6 cellular contexts compared by ENCODE assay signal in genomic region chr22:50199836-50200332, GRCh38. TPM values are rescaled to one million over a fixed set of nuclear protein-coding genes. Genes with fewer than 3 reads are reported as not detected.
DNase-seq lines count a peak whose midpoint lies in the region; ATAC-seq and TF ChIP-seq lines count a peak whose summit lies in the region.

No MANE protein-coding gene starts in this region.

- H3K36me3 Mint-ChIP-seq in CD4-positive, alpha-beta T cell (ENCODE audit: low read depth), result peaks cover 47% of the 10 kb centered on the region

- peak overlapping the region; percentile 73; the same call in 1 of the 2 replicates for H3K9ac ChIP-seq in PC-3 (ENCODE audit: low read length)

- H3K4me1 ChIP-seq in PC-3 (ENCODE audit: insufficient read depth, low read length) (peaks cover 3% of the 10 kb centered on the region), tibial artery (peaks cover 0 to 22% (median 19%) of the 10 kb centered on the region in 4 donors)

- H3K27me3 Mint-ChIP-seq in CD4-positive, alpha-beta T cell, result no peaks in the 10 kb centered on the region

- peak overlapping the region; percentile 67; the same call in 1 of the 2 replicates for H2AFZ ChIP-seq in PC-3 (ENCODE audit: low read length)

- H3F3A ChIP-seq in PC-3 (ENCODE audit: low read length, unreplicated experiment), result no peaks in the 10 kb centered on the region

- H3K4me3 ChIP-seq in PC-3 (ENCODE audit: low read length) (peak overlapping the region; percentile 73), tibial artery (peak overlapping the region; percentile 80 to 88)

- no TSS peak for BruUV-seq in PC-3 (replicated peaks; lab: Mats Ljungman, UMichigan)

- no peak for TF ChIP-seq CTCF in CD4-positive, alpha-beta T cell (IDR thresholded peaks at IDR 0.05)
- TF ChIP-seq CTCF in PC-3 (conservative IDR thresholded peaks at IDR 0.05; ENCODE audit: low read depth, low read length), result no peak
- TF ChIP-seq CTCF in tibial artery (IDR thresholded peaks at IDR 0.05), result no peak

- no peak for DNase-seq in CD4-positive, alpha-beta T cell
- DNase-seq in PC-3 (no peak), left cardiac atrium (no peak), tibial artery (no peak), NCI-H187 (lab: John Stamatoyannopoulos, UW) (no peak)
- DNase-seq in stimulated activated CD4-positive, alpha-beta T cell treated with anti-CD3 and anti-CD28 coated beads, Interleukin-2, amount 100 ng/mL, for 48 hours, result no peak

- no peaks in the 10 kb centered on the region for H3K27me3 ChIP-seq in CD4-positive, alpha-beta T cell (ENCODE audit: control insufficient read depth, insufficient read depth, low read length)
- H3K27me3 ChIP-seq in PC-3 (ENCODE audit: low read length) (no peaks in the 10 kb centered on the region), tibial artery (no peaks in the 10 kb centered on the region)

- intact Hi-C loops in CD4-positive, alpha-beta T cell (cut with DNase I, micrococcal nuclease), result loop anchor here (1.0 to 10.0 kb wide), 3 partner anchors 9 to 365 kb away; no protein-coding TSS in a partner anchor
- intact Hi-C loops in PC-3 (cut with micrococcal nuclease) (no loop called here), left cardiac atrium (cut with DNase I) (no loop called here), tibial artery (cut with DNase I; ENCODE audit: low total_unique reads) (no loop called here)

- H3K36me3 ChIP-seq in PC-3 (ENCODE audit: low read depth, low read length) (no peaks in the 10 kb centered on the region), tibial artery (peaks cover 0 to 43% (median 20%) of the 10 kb centered on the region in 3 donors)

- H3K4me1 Mint-ChIP-seq in CD4-positive, alpha-beta T cell (ENCODE audit: low read depth), result peaks cover 21% of the 10 kb centered on the region

- no peak for ATAC-seq in CD4-positive, alpha-beta T cell (ENCODE audit: poor library complexity)
- ATAC-seq in PC-3 (peak; percentile 43), left cardiac atrium (peak; percentile 7 to 17)

- no peaks in the 10 kb centered on the region for H3K9me2 ChIP-seq in PC-3 (replicated peaks; ENCODE audit: low read length)

- peak overlapping the region; percentile 87 for H3K4me2 ChIP-seq in PC-3 (ENCODE audit: low read length)

- peak overlapping the region; percentile 84 for H3K4me3 Mint-ChIP-seq in CD4-positive, alpha-beta T cell

- peak overlapping the region; percentile 40 for H3K27ac ChIP-seq in CD4-positive, alpha-beta T cell (ENCODE audit: low read depth, low read length)
- H3K27ac ChIP-seq in PC-3 (ENCODE audit: low read length), result no peak overlapping the region
- H3K27ac ChIP-seq in tibial artery, result peak overlapping the region; percentile 76 to 89

- no peaks in the 10 kb centered on the region for H3K9me3 ChIP-seq in CD4-positive, alpha-beta T cell (ENCODE audit: control insufficient read depth, low read length)
- no peaks in the 10 kb centered on the region for H3K9me3 ChIP-seq in PC-3 (ENCODE audit: low read length)
- no peaks in the 10 kb centered on the region for H3K9me3 ChIP-seq in tibial artery

- H3K9me3 Mint-ChIP-seq in CD4-positive, alpha-beta T cell, result no peaks in the 10 kb centered on the region

- CTCF ChIA-PET in CD4-positive, alpha-beta T cell (lab: Charles Lee), result no interaction called here
- CTCF ChIA-PET in PC-3 (lab: Charles Lee), result no interaction called here

- POLR2A ChIA-PET in CD4-positive, alpha-beta T cell (lab: Charles Lee), result interaction anchor here (1.5 kb wide), 1 partner anchor 9 kb away, joined by 14 read pairs; no protein-coding TSS in a partner anchor
- POLR2A ChIA-PET in PC-3 (lab: Charles Lee; ENCODE audit: unreplicated experiment), result no interaction called here

- peak overlapping the region; percentile 85 for H3K27ac Mint-ChIP-seq in CD4-positive, alpha-beta T cell

- H3K79me2 ChIP-seq in PC-3 (ENCODE audit: low read length), result peaks cover 25% of the 10 kb centered on the region

- H4K20me1 ChIP-seq in PC-3 (ENCODE audit: low read length), result no peaks in the 10 kb centered on the region

RNA-seq across cellular contexts. Expression of gene SELENOO, which starts 0.9 kb away (rescaled TPM):
- total RNA-seq in CD4-positive, alpha-beta T cell, result 10 to 100 TPM; 26.0 to 26.1 TPM
- 32.8 and 37.4 TPM in 2 replicates for total RNA-seq in PC-3 (2014; rRNA removed)
- total RNA-seq in left cardiac atrium, result 10 to 100 TPM; 11.7 to 15.0 TPM

RNA-seq across cellular contexts. Expression of gene TRABD, which starts 14.2 kb away (rescaled TPM):
- 100 to 1,000 TPM; 184 to 193 TPM for total RNA-seq in CD4-positive, alpha-beta T cell
- total RNA-seq in PC-3 (2014; rRNA removed) (53.4 and 59.8 TPM in 2 replicates), left cardiac atrium (10 to 100 TPM; 19.6 to 26.1 TPM)

RNA-seq across cellular contexts. Expression of gene PANX2, which starts 29.4 kb away (rescaled TPM):
- under 1 TPM; 0.11 to 0.16 TPM for total RNA-seq in CD4-positive, alpha-beta T cell
- total RNA-seq in PC-3 (2014; rRNA removed), result 9.4 and 11.9 TPM in 2 replicates
- 1 to 10 TPM in 1 of 2 donors, under 1 TPM in 1; 0.89 to 1.1 TPM for total RNA-seq in left cardiac atrium

RNA-seq across cellular contexts. Expression of gene TUBGCP6, which starts 44.9 kb away (rescaled TPM):
- 100 to 1,000 TPM; 124 to 126 TPM for total RNA-seq in CD4-positive, alpha-beta T cell
- 32.1 and 39.5 TPM in 2 replicates for total RNA-seq in PC-3 (2014; rRNA removed)
- 10 to 100 TPM; 20.4 to 22.0 TPM for total RNA-seq in left cardiac atrium

RNA-seq across cellular contexts. Expression of gene HDAC10, which starts 51.2 kb away (rescaled TPM):
- total RNA-seq in CD4-positive, alpha-beta T cell, result 10 to 100 TPM; 87.3 to 88.7 TPM
- 25.8 and 34.5 TPM in 2 replicates for total RNA-seq in PC-3 (2014; rRNA removed)
- 10 to 100 TPM; 11.2 to 14.2 TPM for total RNA-seq in left cardiac atrium

Comparison
In these comparisons a context has a peak if more than half of its experiments do, and no peak if none do; other contexts are left out.
1. intact Hi-C loops: an anchor here in CD4-positive, alpha-beta T cell (1.0 to 10.0 kb wide); none called in PC-3, left cardiac atrium and tibial artery.